Comparison of ENCODE assay signal across 11 cellular contexts in genomic region chr10:132407243-132407746, GRCh38. TPM values are rescaled to one million over a fixed set of nuclear protein-coding genes. Genes with fewer than 3 reads are reported as not detected.
DNase-seq lines count a peak whose midpoint lies in the region; ATAC-seq lines count a peak whose summit lies in the region.
"Had no signal": no experiment of that assay in that cellular context is flagged by ENCODE, and none has a peak within 500 bp of the region (broad histone marks: within the 10 kb centered on the region; RNA-seq: fewer than 3 reads in every experiment).

No MANE protein-coding gene starts in this region.

- peaks cover 5% of the 10 kb centered on the region for H3K4me1 Mint-ChIP-seq in activated naive CD8-positive, alpha-beta T cell treated with anti-CD3 and anti-CD28 coated beads for 36 hours

- ATAC-seq in GM19455 (IDR thresholded peaks at IDR 0.05; ENCODE audit: unreplicated experiment) (no peak), GM19467 (IDR thresholded peaks at IDR 0.05; ENCODE audit: unreplicated experiment) (no peak)

- no peak overlapping the region for H3K4me3 Mint-ChIP-seq in activated naive CD8-positive, alpha-beta T cell treated with anti-CD3 and anti-CD28 coated beads for 36 hours

- DNase-seq in DMS53 (lab: John Stamatoyannopoulos, UW), result peak; percentile 95
- no peak for DNase-seq in activated naive CD8-positive, alpha-beta T cell treated with anti-CD3 and anti-CD28 coated beads for 36 hours
- DNase-seq in NCI-H69 (lab: John Stamatoyannopoulos, UW), result no peak
- no peak for DNase-seq in NK-92 treated with Interleukin-12 subunit alpha and Interleukin-12 subunit beta, amount 100 ng/mL, for 24 hours (lab: John Stamatoyannopoulos, UW)
- DNase-seq: kidney glomerular epithelial cell, NCI-H1092 treated with DMSO at 0.1 percent for 48 hours, SHP77 treated with DMSO at 0.1 percent for 48 hours had no signal

- no peaks in the 10 kb centered on the region for H3K9me3 Mint-ChIP-seq in activated naive CD8-positive, alpha-beta T cell treated with anti-CD3 and anti-CD28 coated beads for 36 hours

- H3K27me3 ChIP-seq in iPS-15b (ENCODE audit: control insufficient read depth, insufficient read depth, low read length), result no peaks in the 10 kb centered on the region
- H3K27me3 ChIP-seq in rectal smooth muscle tissue (ENCODE audit: control insufficient read depth, insufficient read depth, low read length), result no peaks in the 10 kb centered on the region

- no peaks in the 10 kb centered on the region for H3K27me3 Mint-ChIP-seq in activated naive CD8-positive, alpha-beta T cell treated with anti-CD3 and anti-CD28 coated beads for 36 hours

- no peaks in the 10 kb centered on the region for H3K4me1 ChIP-seq in iPS-15b (ENCODE audit: control insufficient read depth, insufficient read depth, low read length)
- peaks cover 30% of the 10 kb centered on the region for H3K4me1 ChIP-seq in rectal smooth muscle tissue (ENCODE audit: control insufficient read depth, insufficient read depth, low read length)

- H3K27ac Mint-ChIP-seq in activated naive CD8-positive, alpha-beta T cell treated with anti-CD3 and anti-CD28 coated beads for 36 hours, result peak overlapping the region; percentile 62

- H3K4me3 ChIP-seq in iPS-15b (ENCODE audit: low read depth, low read length) (no peak overlapping the region), rectal smooth muscle tissue (ENCODE audit: low read length) (peak overlapping the region; percentile 52)

- H3K27ac ChIP-seq in rectal smooth muscle tissue (ENCODE audit: low read depth, low read length), result peak overlapping the region; percentile 81

- no peaks in the 10 kb centered on the region for H3K36me3 Mint-ChIP-seq in activated naive CD8-positive, alpha-beta T cell treated with anti-CD3 and anti-CD28 coated beads for 36 hours

- H3K36me3 ChIP-seq in iPS-15b (ENCODE audit: control insufficient read depth, insufficient read depth, low read length), result peaks cover 11% of the 10 kb centered on the region
- H3K36me3 ChIP-seq in rectal smooth muscle tissue (ENCODE audit: control insufficient read depth, insufficient read depth, low read length), result peaks cover 9% of the 10 kb centered on the region

- no peaks in the 10 kb centered on the region for H3K9me3 ChIP-seq in iPS-15b (ENCODE audit: control insufficient read depth, insufficient read depth, low read length)

- peak overlapping the region; percentile 60 for H3K9ac ChIP-seq in iPS-15b (ENCODE audit: low read depth, low read length)
- peak overlapping the region; percentile 24 for H3K9ac ChIP-seq in rectal smooth muscle tissue (ENCODE audit: low read length)

RNA-seq across cellular contexts. Expression of gene PWWP2B, which starts 10.3 kb away (rescaled TPM):
- 1 to 10 TPM; 2.9 to 3.1 TPM for total RNA-seq in activated naive CD8-positive, alpha-beta T cell treated with anti-CD3 and anti-CD28 coated beads for 36 hours
